8 cellular contexts compared by ENCODE assay signal in the genomic region with DNA sequence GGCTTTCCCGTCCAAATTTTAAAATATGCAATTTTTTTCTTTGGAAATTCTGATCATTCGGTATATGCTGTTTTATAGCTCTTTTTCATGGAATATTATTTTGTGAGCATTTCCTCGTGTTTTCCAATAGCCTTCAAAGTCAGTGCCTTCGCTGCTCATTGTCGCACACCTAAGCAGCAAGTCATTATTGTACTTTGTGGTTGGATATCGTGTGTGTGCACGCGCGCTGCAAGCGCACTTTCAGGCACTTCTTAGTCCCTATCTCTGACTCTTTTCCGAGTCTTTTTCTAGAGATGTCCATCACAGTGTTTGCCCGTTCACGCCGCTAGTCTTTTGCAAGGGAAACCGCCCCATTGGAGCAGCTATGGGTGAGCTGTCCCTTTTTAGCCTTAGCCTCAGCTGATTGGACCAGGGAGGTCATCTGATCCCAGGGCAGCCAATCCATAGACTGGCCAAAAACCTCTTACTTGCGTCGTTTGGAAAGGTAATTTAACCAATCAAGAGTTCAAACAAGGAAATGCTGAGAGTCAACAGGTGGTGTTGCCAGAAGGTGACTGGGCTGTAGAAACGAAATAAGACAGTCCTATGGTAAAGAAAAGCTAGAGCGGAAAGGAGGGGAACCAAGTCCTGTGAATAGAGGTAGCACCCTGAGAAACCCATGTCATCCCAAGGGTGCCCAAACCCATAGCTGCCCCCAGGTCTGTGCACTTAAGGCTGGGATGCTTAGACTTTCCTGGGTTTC. TPM values are rescaled to one million over a fixed set of nuclear protein-coding genes. Genes with fewer than 3 reads are reported as not detected.
DNase-seq lines count a peak whose midpoint lies in the region; ATAC-seq lines count a peak whose summit lies in the region.

No MANE protein-coding gene starts in this region.

- peak; percentile 93 for ATAC-seq in sciatic nerve

- H3K36me3 ChIP-seq in H7 (replicated peaks; ENCODE audit: control insufficient read depth, insufficient read depth, low read length) = peaks cover 16% of the 10 kb centered on the region

- DNase-seq in DMS79 (lab: John Stamatoyannopoulos, UW) (peak; percentile 93), H7 (peak; percentile 94), NCI-H128 (lab: John Stamatoyannopoulos, UW; ENCODE audit: unreplicated experiment) (peak; percentile 20), T-helper 22 cell (ENCODE audit: low read depth) (peak; percentile 46), T47D (ENCODE audit: low read depth in 1 of 2, low spot score in 1 of 2) (peak; percentile 75 to 93), iPS DF 4.7 (ENCODE audit: extremely low read depth, low spot score) (peak; percentile 72), sciatic nerve (ENCODE audit: low spot score) (peak; percentile 80), GOT3 (lab: John Stamatoyannopoulos, UW) (no peak)

- peak overlapping the region; percentile 42 for H3K4me3 ChIP-seq in H7 (ENCODE audit: insufficient read depth, low read depth, low read length)

- in situ Hi-C loops in T47D (cut with HindIII; ENCODE audit: low pct_unique_long_range_greater_than_20kb, low sequenced_read_pairs) = no loop called here

- H3K27me3 ChIP-seq in H7 (ENCODE audit: control insufficient read depth, insufficient read depth, low read length) = no peaks in the 10 kb centered on the region

- intact Hi-C loops in sciatic nerve (cut with DNase I) = no loop called here

RNA-seq across cellular contexts. Expression of a gene that starts 0.7 kb away (rescaled TPM):
- 29.4 and 42.5 TPM in 2 replicates for total RNA-seq in H7 (2014; rRNA removed; shearing (Covaris generic))
- total RNA-seq in sciatic nerve = 63.6 TPM
